8 cellular contexts compared by ENCODE assay signal in the genomic region with DNA sequence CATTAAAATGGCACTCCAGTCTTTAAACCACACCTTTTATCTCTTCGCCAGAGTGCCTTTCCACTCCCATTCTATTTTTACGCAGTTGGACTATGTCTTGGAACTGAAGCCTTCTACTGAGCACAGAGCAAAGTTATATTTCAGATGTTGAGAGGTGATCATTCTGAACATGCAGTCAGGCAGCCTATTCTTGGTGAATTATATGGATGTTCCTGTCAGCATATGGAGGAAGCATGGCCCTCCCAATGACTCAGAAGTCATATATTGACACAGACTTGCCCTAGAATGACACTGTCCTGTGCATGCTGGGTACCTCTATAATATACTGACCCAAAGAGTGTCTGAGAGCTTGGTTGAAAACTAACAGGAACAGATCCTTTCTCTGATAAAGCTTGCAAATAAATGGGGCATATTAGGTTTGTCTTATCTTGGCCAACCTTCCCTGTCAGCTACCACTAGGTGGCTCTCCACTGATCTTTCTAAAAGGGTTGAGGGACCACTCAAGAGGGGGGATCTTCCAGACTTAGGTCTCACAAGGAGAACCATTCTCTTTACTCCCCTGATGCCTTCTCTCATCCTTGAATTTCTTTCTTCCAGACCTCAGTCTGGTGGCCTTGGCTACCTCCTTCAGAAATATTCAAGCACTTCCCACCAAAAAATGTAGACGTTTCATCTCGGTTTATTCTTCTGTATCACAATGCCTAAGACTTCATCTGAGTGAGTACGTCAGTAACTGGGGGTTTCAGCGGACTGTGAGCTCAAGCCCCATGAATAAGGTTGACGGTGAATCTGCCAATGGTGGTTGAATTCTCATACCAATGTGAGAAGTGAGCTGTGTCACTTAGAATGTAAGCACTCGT. TPM values are rescaled to one million over a fixed set of nuclear protein-coding genes. Genes with fewer than 3 reads are reported as not detected.
DNase-seq lines count a peak whose midpoint lies in the region; ATAC-seq, FAIRE-seq and TF ChIP-seq lines count a peak whose summit lies in the region.

No MANE protein-coding gene starts in this region.

- H3K4me1 ChIP-seq in A549 (peaks cover 53% of the 10 kb centered on the region), DOHH2 (ENCODE audit: control insufficient read depth, low read length) (no peaks in the 10 kb centered on the region), H9 (ENCODE audit: insufficient read depth, low read length) (peaks cover 12% of the 10 kb centered on the region; the same call in 1 of the 2 replicates), neuronal stem cell (ENCODE audit: control insufficient read depth in 2 of 2, insufficient read depth in 1 of 2, low read depth in 1 of 2, low read length in 2 of 2) (peaks cover 3 to 7% of the 10 kb centered on the region in 2 donors)

- H3T11ph ChIP-seq in H9 (ENCODE audit: low read length): no peak overlapping the region

- no peak overlapping the region for H2BK12ac ChIP-seq in H9 (ENCODE audit: insufficient read length, low read depth, low read length)
- H2BK12ac ChIP-seq in neuronal stem cell (ENCODE audit: low read length): no peak overlapping the region

- H3K27ac ChIP-seq in A549 (peak overlapping the region; percentile 36 to 81; a peak in 4 of 6 replicates), DOHH2 (ENCODE audit: low read depth, low read length) (no peak overlapping the region), H9 (ENCODE audit: insufficient read length, low read depth, low read length) (no peak overlapping the region), neuronal stem cell (replicated peaks; ENCODE audit: low read length) (no peak overlapping the region)

- H2BK120ac ChIP-seq in H9 (ENCODE audit: low read depth, low read length, poor library complexity, severe bottlenecking) (no peak overlapping the region), neuronal stem cell (ENCODE audit: low read depth, low read length) (no peak overlapping the region)

- H3K79me2 ChIP-seq in DOHH2 (ENCODE audit: control insufficient read depth, low read length) (no peaks in the 10 kb centered on the region), H9 (ENCODE audit: insufficient read depth, low read length) (no peaks in the 10 kb centered on the region)

- H3K14ac ChIP-seq in H9 (ENCODE audit: insufficient read depth, low read length) (no peak overlapping the region), neuronal stem cell (ENCODE audit: low read length) (no peak overlapping the region)

- no peaks in the 10 kb centered on the region for H3K79me1 ChIP-seq in H9 (ENCODE audit: insufficient read depth, low read depth, low read length, poor library complexity, severe bottlenecking)
- H3K79me1 ChIP-seq in neuronal stem cell (ENCODE audit: low read depth, low read length): no peaks in the 10 kb centered on the region

- H3K4me2 ChIP-seq in A549: peak overlapping the region; percentile 46
- H3K4me2 ChIP-seq in DOHH2 (ENCODE audit: low read length): no peak overlapping the region
- no peak overlapping the region for H3K4me2 ChIP-seq in H9 (ENCODE audit: insufficient read depth, insufficient read length, low read length)
- H3K4me2 ChIP-seq in neuronal stem cell (ENCODE audit: insufficient read depth, low read length, poor library complexity, severe bottlenecking): no peak overlapping the region

- TF ChIP-seq RAD21 in A549 (conservative IDR thresholded peaks at IDR 0.05 in 1 of 2, IDR thresholded peaks at IDR 0.05 in 1 of 2): peak; percentile 27 to 45; a peak in 3 of 5 replicates

- no peak overlapping the region for H4K91ac ChIP-seq in H9 (ENCODE audit: insufficient read length, low read depth, low read length)
- no peak overlapping the region for H4K91ac ChIP-seq in neuronal stem cell (ENCODE audit: low read depth, low read length, poor library complexity)

- no peak for FAIRE-seq in A549 (lab: Jason Lieb, UNC)

- no peak overlapping the region for H2AK5ac ChIP-seq in H9 (ENCODE audit: insufficient read length, low read length)
- H2AK5ac ChIP-seq in neuronal stem cell (ENCODE audit: low read depth, low read length): no peak overlapping the region

- H3K4me3 ChIP-seq in A549 (no peak overlapping the region), DOHH2 (ENCODE audit: low read length) (no peak overlapping the region), NB4 (ENCODE audit: low read depth, low read length) (no peak overlapping the region), neuronal stem cell (ENCODE audit: low read length in 2 of 2) (no peak overlapping the region)

- no peak overlapping the region for H2BK20ac ChIP-seq in H9 (ENCODE audit: low read depth, low read length, poor library complexity, severe bottlenecking)

- H3K23ac ChIP-seq in H9 (ENCODE audit: insufficient read length, low read depth, low read length) (no peak overlapping the region), neuronal stem cell (ENCODE audit: low read depth, low read length, poor library complexity) (no peak overlapping the region)

- H3K9ac ChIP-seq in H9 (ENCODE audit: extremely low read depth, insufficient read length, low read length) (no peak overlapping the region), neuronal stem cell (ENCODE audit: low read depth, low read length, poor library complexity) (no peak overlapping the region)

- H3K9me2 ChIP-seq in DOHH2 (replicated peaks; ENCODE audit: control insufficient read depth, low read length): no peaks in the 10 kb centered on the region

- no peaks in the 10 kb centered on the region for H3K27me3 Mint-ChIP-seq in H9 (ENCODE audit: low read depth)
- H3K27me3 Mint-ChIP-seq in activated T-helper 17 cell treated with anti-CD3 and anti-CD28 coated beads, Interleukin-2, amount 50 U/mL, for 72 hours: peaks cover 8% of the 10 kb centered on the region

- H3K27me3 ChIP-seq in DOHH2 (ENCODE audit: control insufficient read depth, low read length) (peaks cover 11% of the 10 kb centered on the region), H9 (ENCODE audit: insufficient read depth, low read length) (no peaks in the 10 kb centered on the region), neuronal stem cell (ENCODE audit: control insufficient read depth in 3 of 3, insufficient read depth in 3 of 3, low read depth in 1 of 3, low read length in 3 of 3) (peaks cover 0 to 6% (median 0%) of the 10 kb centered on the region in 3 experiments)

- WGBS in A549 (ENCODE audit: missing lambda C conversion rate): 86% methylated on average over 8 of the region's 8 CpGs
- WGBS in H9 (ENCODE audit: extremely low coverage, insufficient read length, low lambda C conversion rate): no CpG with 5 or more reads among the region's 8 CpGs
- WGBS in neuronal stem cell (ENCODE audit: extremely low coverage in 2 of 2, insufficient read length in 2 of 2, insufficient replicate concordance in 1 of 2), 2 donors: no CpG with 5 or more reads among the region's 8 CpGs

- H3K36me3 ChIP-seq in DOHH2 (ENCODE audit: control insufficient read depth, low read length) (no peaks in the 10 kb centered on the region), neuronal stem cell (replicated peaks in 1 of 2; ENCODE audit: control insufficient read depth in 2 of 2, insufficient read depth in 2 of 2, low read length in 2 of 2) (no peaks in the 10 kb centered on the region)

- no peaks in the 10 kb centered on the region for H3K23me2 ChIP-seq in H9 (ENCODE audit: insufficient read length, low read depth, low read length, poor library complexity, severe bottlenecking)

- TF ChIP-seq CTCF in A549 (IDR thresholded peaks at IDR 0.05) (peak; percentile 49), DOHH2 (IDR thresholded peaks at IDR 0.05; ENCODE audit: low read depth, low read length, poor library complexity, severe bottlenecking) (peak; percentile 85), H9 (conservative IDR thresholded peaks at IDR 0.05) (peak; percentile 83), NB4 (IDR thresholded peaks at IDR 0.05; ENCODE audit: low read depth, low read length) (peak; percentile 82)

- DNase-seq in A549 (ENCODE audit: low read depth in 1 of 2, low spot score in 1 of 2) (peak; percentile 46 to 55), H9 (peak; percentile 49), NB4 (ENCODE audit: low read depth) (peak; percentile 55), iPS DF 4.7 (ENCODE audit: extremely low read depth, low spot score) (peak; percentile 38), neuronal stem cell (ENCODE audit: low spot score) (no peak)
- peak; percentile 8 for DNase-seq in stimulated activated naive CD8-positive, alpha-beta T cell treated with anti-CD3 and anti-CD28 coated beads, Interleukin-15, Interleukin-2, amounts not matched to agents 100 U/mL and 50 U/mL, for 24 hours

- peaks cover 22 to 23% of the 10 kb centered on the region in 2 experiments for H3K4me1 Mint-ChIP-seq in H9
- H3K4me1 Mint-ChIP-seq in activated T-helper 17 cell treated with anti-CD3 and anti-CD28 coated beads, Interleukin-2, amount 50 U/mL, for 72 hours: no peaks in the 10 kb centered on the region

- H3K4me3 Mint-ChIP-seq in H9: no peak overlapping the region
- H3K4me3 Mint-ChIP-seq in activated T-helper 17 cell treated with anti-CD3 and anti-CD28 coated beads, Interleukin-2, amount 50 U/mL, for 72 hours: no peak overlapping the region

- H4K5ac ChIP-seq in H9 (ENCODE audit: insufficient read length, low read depth, low read length): no peak overlapping the region

- H3F3A ChIP-seq in DOHH2 (ENCODE audit: control insufficient read depth, insufficient read depth): no peaks in the 10 kb centered on the region

- H2BK5ac ChIP-seq in H9 (ENCODE audit: insufficient read length, low read length) (no peak overlapping the region), neuronal stem cell (ENCODE audit: low read length) (no peak overlapping the region)

- TF ChIP-seq EP300 in A549 (IDR thresholded peaks at IDR 0.05): no peak

- H2BK15ac ChIP-seq in H9 (ENCODE audit: low read depth, low read length) (no peak overlapping the region), neuronal stem cell (ENCODE audit: low read length) (no peak overlapping the region)

- POLR2A ChIA-PET in A549 (lab: Yijun Ruan, JAX): interaction anchor here (0.6 to 2.1 kb wide), 3 partner anchors 12 to 149 kb away, joined by 3 to 6 read pairs (median 3); partner anchors contain the start of genes ALG14, RWDD3 and TLCD4

- no peak overlapping the region for H3K56ac ChIP-seq in H9 (ENCODE audit: insufficient read length, low read depth, low read length)

- peaks cover 0 to 1% of the 10 kb centered on the region in 2 experiments; a peak in 1 of 5 replicates for H3K9me3 Mint-ChIP-seq in H9
- no peaks in the 10 kb centered on the region for H3K9me3 Mint-ChIP-seq in activated T-helper 17 cell treated with anti-CD3 and anti-CD28 coated beads, Interleukin-2, amount 50 U/mL, for 72 hours

- H4K20me1 ChIP-seq in DOHH2 (ENCODE audit: control insufficient read depth, insufficient read depth, low read depth, low read length) (no peaks in the 10 kb centered on the region), H9 (ENCODE audit: control insufficient read depth, insufficient read depth, insufficient read length) (no peaks in the 10 kb centered on the region)

- no peaks in the 10 kb centered on the region for H3K9me3 ChIP-seq in A549
- H3K9me3 ChIP-seq in DOHH2 (ENCODE audit: control insufficient read depth, insufficient read depth, low read length): no peaks in the 10 kb centered on the region
- H3K9me3 ChIP-seq in H9 (ENCODE audit: control insufficient read depth, low read depth, low read length): no peaks in the 10 kb centered on the region
- peaks cover under 1 to 4% of the 10 kb centered on the region in 2 donors for H3K9me3 ChIP-seq in neuronal stem cell (replicated peaks in 1 of 2; ENCODE audit: control insufficient read depth in 2 of 2, insufficient read depth in 1 of 2, low read depth in 1 of 2, low read length in 2 of 2)

- H3K27ac Mint-ChIP-seq in H9: no peak overlapping the region
- no peak overlapping the region for H3K27ac Mint-ChIP-seq in activated T-helper 17 cell treated with anti-CD3 and anti-CD28 coated beads, Interleukin-2, amount 50 U/mL, for 72 hours

- ATAC-seq in A549: peak; percentile 48 to 64; a peak in 3 of 6 replicates
- ATAC-seq in activated T-helper 17 cell treated with anti-CD3 and anti-CD28 coated beads, Interleukin-2, amount 50 U/mL, for 72 hours (replicated peaks): peak; percentile 53
- peak; percentile 32 for ATAC-seq in stimulated activated naive CD8-positive, alpha-beta T cell treated with anti-CD3 and anti-CD28 coated beads, Interleukin-15, Interleukin-2, amounts not matched to agents 100 U/mL and 50 U/mL, for 24 hours

- no peak overlapping the region for H3K18ac ChIP-seq in H9 (ENCODE audit: insufficient read length, low read depth, low read length)
- no peak overlapping the region for H3K18ac ChIP-seq in neuronal stem cell (ENCODE audit: low read length)

- CTCF ChIA-PET in A549 (lab: Yijun Ruan, JAX): interaction anchor here (0.7 to 2.5 kb wide), 6 partner anchors 10 to 150 kb away, joined by 3 to 16 read pairs (median 6); partner anchors contain the start of genes RWDD3 and TLCD4

- TF ChIP-seq POLR2A in A549 (IDR thresholded peaks at IDR 0.05; ENCODE audit: low read length): no peak
- no peak for TF ChIP-seq POLR2A in NB4 (IDR thresholded peaks at IDR 0.05; ENCODE audit: extremely low read depth, insufficient read length)

- no peak overlapping the region for H3K4ac ChIP-seq in H9 (ENCODE audit: low read depth, low read length)
- H3K4ac ChIP-seq in neuronal stem cell (ENCODE audit: low read length): no peak overlapping the region

- peaks cover 0 to 4% (median 0%) of the 10 kb centered on the region in 3 experiments; a peak in 1 of 7 replicates for H3K36me3 Mint-ChIP-seq in H9 (ENCODE audit: insufficient read depth in 1 of 3, low read depth in 3 of 3)
- H3K36me3 Mint-ChIP-seq in activated T-helper 17 cell treated with anti-CD3 and anti-CD28 coated beads, Interleukin-2, amount 50 U/mL, for 72 hours (ENCODE audit: low read depth): no peaks in the 10 kb centered on the region

- H4K8ac ChIP-seq in H9 (replicated peaks; ENCODE audit: insufficient read length, low read depth, low read length): no peak overlapping the region
- H4K8ac ChIP-seq in neuronal stem cell (ENCODE audit: low read depth, low read length): no peak overlapping the region

- H2AFZ ChIP-seq in H9 (ENCODE audit: low read length) (no peak overlapping the region), neuronal stem cell (ENCODE audit: low read length) (no peak overlapping the region)

RNA-seq across cellular contexts. Expression of gene ALG14, which starts 11.8 kb away (rescaled TPM):
- polyA plus RNA-seq in A549 (2011; rRNA removed) (5.0 and 5.3 TPM in 2 replicates), A549 (2017; fragmentation: RNase III; extraction: RNeasy Plus Mini Kit Qiagen cat#74134 plus additional on column Dnase treatment) (5.4 to 7.1 TPM (median 5.7 TPM) in 3 replicates)
- 4.5 and 5.1 TPM in 2 replicates for polyA plus RNA-seq in A549 (2012; cell fraction: cytosol; rRNA removed)
- 0.78 and 1.2 TPM in 2 replicates for polyA plus RNA-seq in A549 (2012; cell fraction: nucleus; rRNA removed)
- 7.3 and 12.6 TPM in 2 replicates for polyA minus RNA-seq in A549 (2011; rRNA and poly(A)+ RNA removed)
- total RNA-seq in H9 (2021): 2.5 and 2.7 TPM in 2 replicates
- total RNA-seq in activated T-helper 17 cell treated with anti-CD3 and anti-CD28 coated beads, Interleukin-2, amount 50 U/mL, for 72 hours: 1 to 10 TPM; 6.2 to 7.8 TPM
- 2.5 TPM for polyA plus RNA-seq in neuronal stem cell (2013, experiment 1 of 2)
- polyA plus RNA-seq in neuronal stem cell (2013, experiment 2 of 2): 3.3 TPM

RNA-seq across cellular contexts. Expression of gene TLCD4, which starts 32.6 kb away (rescaled TPM):
- polyA plus RNA-seq in A549 (2011; rRNA removed): 18.0 and 24.1 TPM in 2 replicates
- 3.6 and 4.5 TPM in 2 replicates for polyA plus RNA-seq in A549 (2012; cell fraction: cytosol; rRNA removed)
- polyA plus RNA-seq in A549 (2012; cell fraction: nucleus; rRNA removed): 1.4 and 3.1 TPM in 2 replicates
- 12.7 to 14.2 TPM (median 13.3 TPM) in 3 replicates for polyA plus RNA-seq in A549 (2017; fragmentation: RNase III; extraction: RNeasy Plus Mini Kit Qiagen cat#74134 plus additional on column Dnase treatment)
- 16.0 and 19.7 TPM in 2 replicates for polyA minus RNA-seq in A549 (2011; rRNA and poly(A)+ RNA removed)
- 1.8 and 2.0 TPM in 2 replicates for total RNA-seq in H9 (2021)
- under 1 TPM; 0.04 to 0.48 TPM for total RNA-seq in activated T-helper 17 cell treated with anti-CD3 and anti-CD28 coated beads, Interleukin-2, amount 50 U/mL, for 72 hours
- 2.3 TPM for polyA plus RNA-seq in neuronal stem cell (2013, experiment 1 of 2)
- polyA plus RNA-seq in neuronal stem cell (2013, experiment 2 of 2): 2.4 TPM

Comparison
In these comparisons a context has a peak if more than half of its experiments do, and no peak if none do; other contexts are left out.
1. H3K27ac ChIP-seq: peak in A549 (2 of 2); none in DOHH2 (single experiment), H9 (single experiment) and neuronal stem cell (single experiment).
2. Peak in every context shown above with its lines, with median percentiles within 50 percentile points of each other: ATAC-seq and CTCF ChIP-seq.